24 cellular contexts compared by ENCODE assay signal in genomic region chr5:139090566-139090965, GRCh38.
"Had no signal": no experiment of that assay in that cellular context is flagged by ENCODE, and none has a peak within 500 bp of the region (broad histone marks: within the 10 kb centered on the region; RNA-seq: fewer than 3 reads in every experiment).

No MANE protein-coding gene starts in this region.

- H3K27me3 Mint-ChIP-seq: naive thymus-derived CD8-positive, alpha-beta T cell; progenitor cell of endocrine pancreas; stimulated activated naive B cell treated with anti-CD40 and anti-IgM and Interleukin-4, amounts not matched to agents 10 μg/mL and 1 μg/mL and 100 μg/mL, for 72 hours had no signal

- H3K27ac Mint-ChIP-seq: nephron progenitor cell; progenitor cell of endocrine pancreas; stimulated activated naive B cell treated with anti-CD40 and anti-IgM and Interleukin-4, amounts not matched to agents 10 μg/mL and 1 μg/mL and 100 μg/mL, for 72 hours had no signal

- H3K36me3 ChIP-seq: lower lobe of right lung, ovary, right atrium auricular region, right lobe of liver, stomach, tibial artery, upper lobe of right lung had no signal

- H3K27ac ChIP-seq: left lung, lower lobe of right lung, ovary, right atrium auricular region, right lobe of liver, stomach, testis, tibial artery, upper lobe of right lung had no signal

- ATAC-seq: left cardiac atrium; left lung; lower lobe of right lung; naive thymus-derived CD8-positive, alpha-beta T cell; right lobe of liver; stimulated activated naive B cell treated with anti-CD40 and anti-IgM and Interleukin-4, amounts not matched to agents 10 μg/mL and 1 μg/mL and 100 μg/mL, for 72 hours; stimulated activated naive CD8-positive, alpha-beta T cell treated with anti-CD3 and anti-CD28 coated beads, Interleukin-15, Interleukin-2, amounts not matched to agents 100 U/mL and 50 U/mL, for 24 hours; upper lobe of right lung had no signal

- H3K9me3 ChIP-seq: left lung, lower lobe of right lung, ovary, right atrium auricular region, right lobe of liver, stomach, testis, tibial artery, upper lobe of right lung had no signal

- H3K4me3 Mint-ChIP-seq: naive thymus-derived CD8-positive, alpha-beta T cell; nephron progenitor cell; stimulated activated naive B cell treated with anti-CD40 and anti-IgM and Interleukin-4, amounts not matched to agents 10 μg/mL and 1 μg/mL and 100 μg/mL, for 72 hours had no signal

- H3K27me3 ChIP-seq: left lung, ovary, right atrium auricular region, right lobe of liver, stomach, testis, tibial artery, upper lobe of right lung had no signal

- DNase-seq: hippocampal formation; kidney glomerular epithelial cell; left cardiac atrium; left lung; lower lobe of right lung; mammary epithelial cell; mesenchymal stem cell; naive thymus-derived CD8-positive, alpha-beta T cell; nephron progenitor cell; ovary; right lobe of liver; stimulated activated CD4-positive, alpha-beta T cell treated with anti-CD3 and anti-CD28 coated beads, Interleukin-12 subunit alpha, Interleukin-12 subunit beta, amount 100 ng/mL, for 4 hours; stimulated activated CD4-positive, alpha-beta T cell treated with anti-CD3 and anti-CD28 coated beads, Interleukin-15, amount 100 ng/mL, for 24 hours; stimulated activated CD4-positive, alpha-beta T cell treated with anti-CD3 and anti-CD28 coated beads, Interleukin-2, amount 100 ng/mL, for 24 hours; stimulated activated CD4-positive, alpha-beta T cell treated with anti-CD3 and anti-CD28 coated beads, Interleukin-4, amount 100 ng/mL, for 1 hour; stimulated activated naive B cell treated with anti-CD40 and anti-IgM and Interleukin-4, amounts not matched to agents 10 μg/mL and 1 μg/mL and 100 μg/mL, for 72 hours; stimulated activated naive CD8-positive, alpha-beta T cell treated with anti-CD3 and anti-CD28 coated beads, Interleukin-15, Interleukin-2, amounts not matched to agents 100 U/mL and 50 U/mL, for 24 hours; stomach; testis; tibial artery; trophoblast cell; upper lobe of right lung had no signal

- H3K4me3 ChIP-seq: left lung, lower lobe of right lung, ovary, right atrium auricular region, right lobe of liver, stomach, testis, tibial artery, upper lobe of right lung had no signal

- H3K4me1 ChIP-seq: left lung had no signal
